In the genomic region with DNA sequence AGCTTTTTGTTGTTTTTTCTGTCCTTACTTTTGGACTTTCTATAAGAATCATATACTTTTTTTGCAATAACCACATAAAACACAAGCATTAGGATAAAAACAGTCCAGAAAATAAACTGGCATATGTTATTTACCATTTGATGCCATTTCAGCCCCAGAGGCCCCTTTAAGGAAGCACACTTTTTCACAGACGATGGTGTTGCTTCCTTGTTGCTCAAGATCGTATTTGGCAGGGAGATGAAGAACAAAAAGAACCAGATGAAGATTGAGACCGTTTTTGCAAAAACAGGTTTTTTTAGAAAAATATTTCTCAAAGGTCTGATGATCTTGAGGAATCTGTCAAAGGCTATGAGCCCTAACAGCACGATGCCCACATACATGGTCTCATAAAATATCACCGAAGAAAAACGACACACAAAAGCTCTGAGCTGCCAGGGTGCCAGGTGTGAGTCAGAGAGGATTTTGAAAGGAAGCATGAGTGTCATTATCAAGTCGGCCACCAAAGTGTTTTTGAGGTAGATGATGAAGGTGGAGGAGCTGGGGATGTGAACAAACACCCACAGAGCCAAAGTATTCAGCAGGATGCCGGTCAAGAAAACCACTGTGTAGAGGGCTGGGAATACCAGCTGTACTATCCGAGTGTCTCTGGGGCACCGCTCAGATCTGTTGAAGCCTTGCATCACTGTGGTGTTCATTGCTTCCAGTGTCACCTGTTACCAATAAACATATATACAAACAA, we compare ENCODE assay signal across 10 cellular contexts. TPM values are rescaled to one million over a fixed set of nuclear protein-coding genes. Genes with fewer than 3 reads are reported as not detected.
A peak's percentile ranks its signal among the peaks of the same experiment; 100 is the strongest.
DNase-seq lines count a peak whose midpoint lies in the region; ATAC-seq, FAIRE-seq and TF ChIP-seq lines count a peak whose summit lies in the region.
"Had no signal": no experiment of that assay in that cellular context is flagged by ENCODE, and none has a peak within 500 bp of the region (broad histone marks: within the 10 kb centered on the region; RNA-seq: fewer than 3 reads in every experiment).

No MANE protein-coding gene starts in this region.

- peak overlapping the region; percentile 0 to 36 (median 20) for H3K4me3 ChIP-seq in skin epidermis
- H3K4me3 ChIP-seq: smooth muscle cell had no signal

- no peaks in the 10 kb centered on the region for H3K27me3 Mint-ChIP-seq in nephron progenitor cell (ENCODE audit: low read depth, poor library complexity)

- peak overlapping the region in 13 of 21 experiments; percentile 1 to 66 (median 26) for H3K27ac ChIP-seq in skin epidermis

- ATAC-seq in esophagus mucosa, result peak; percentile 65
- no peak for ATAC-seq in HG03571 (IDR thresholded peaks at IDR 0.05; ENCODE audit: unreplicated experiment)

- FAIRE-seq in RCC 7860 (lab: Jason Lieb, UNC), result peak; percentile 30
- no peak for FAIRE-seq in GM19239 (lab: Jason Lieb, UNC)

- no peak overlapping the region for H3K27ac Mint-ChIP-seq in nephron progenitor cell

- peaks cover 3% of the 10 kb centered on the region for H3K36me3 Mint-ChIP-seq in nephron progenitor cell (ENCODE audit: low read depth)

- no peaks in the 10 kb centered on the region for H3K4me1 Mint-ChIP-seq in nephron progenitor cell

- no peak overlapping the region for H3K4me3 Mint-ChIP-seq in nephron progenitor cell

- H3K9me3 Mint-ChIP-seq in nephron progenitor cell, result no peaks in the 10 kb centered on the region

- peak; percentile 62 for DNase-seq in SIG-M5 treated with dmso at 0.1 percent for 504 hours (lab: John Stamatoyannopoulos, UW; ENCODE audit: unreplicated experiment)
- DNase-seq in SIG-M5 (lab: John Stamatoyannopoulos, UW), result no peak
- DNase-seq in RCC 7860 (ENCODE audit: low spot score), result peak; percentile 37
- DNase-seq in GM19239 (ENCODE audit: insufficient read length, low spot score), result no peak
- DNase-seq in nephron progenitor cell, result no peak

- no peak for TF ChIP-seq CTCF in nephron progenitor cell (IDR thresholded peaks at IDR 0.05)

RNA-seq across cellular contexts. Expression of gene P2RY13, which starts 0.9 kb away (rescaled TPM):
- total RNA-seq in esophagus mucosa, result 0.28 TPM
- total RNA-seq: LHCN-M2, smooth muscle cell had no signal

RNA-seq across cellular contexts. Expression of gene GPR87, which starts 11.8 kb away (rescaled TPM):
- total RNA-seq in esophagus mucosa, result 36.8 TPM
- total RNA-seq: LHCN-M2 had no signal

RNA-seq across cellular contexts. Expression of gene P2RY14, which starts 50.1 kb away (rescaled TPM):
- 0.88 TPM for total RNA-seq in esophagus mucosa
- total RNA-seq: LHCN-M2, smooth muscle cell had no signal

RNA-seq across cellular contexts. Expression of gene P2RY12, which starts 56.1 kb away (rescaled TPM):
- total RNA-seq in esophagus mucosa, result not detected
- total RNA-seq: LHCN-M2, smooth muscle cell had no signal

Comparison
In these comparisons a context has a peak if more than half of its experiments do, and no peak if none do; other contexts are left out.
1. DNase-seq: peak in SIG-M5 treated with dmso at 0.1 percent for 504 hours (single experiment) and RCC 7860 (single experiment); none in SIG-M5 (single experiment), GM19239 (single experiment) and nephron progenitor cell (single experiment).